ENCODE assay signal across 16 cellular contexts in genomic region chr10:80522756-80523363, GRCh38. TPM values are rescaled to one million over a fixed set of nuclear protein-coding genes. Genes with fewer than 3 reads are reported as not detected.
DNase-seq lines count a peak whose midpoint lies in the region; ATAC-seq and TF ChIP-seq lines count a peak whose summit lies in the region.
"Had no signal": no experiment of that assay in that cellular context is flagged by ENCODE, and none has a peak within 500 bp of the region (broad histone marks: within the 10 kb centered on the region; RNA-seq: fewer than 3 reads in every experiment).

No MANE protein-coding gene starts in this region.

- H3K27me3 Mint-ChIP-seq in activated T-cell treated with anti-CD3 and anti-CD28 coated beads, Interleukin-2, amount 50 U/mL, for 24 hours: no peaks in the 10 kb centered on the region
- no peaks in the 10 kb centered on the region for H3K27me3 Mint-ChIP-seq in activated naive CD8-positive, alpha-beta T cell treated with anti-CD3 and anti-CD28 coated beads, Interleukin-2, amount 50 U/mL, for 24 hours
- peaks cover 12% of the 10 kb centered on the region for H3K27me3 Mint-ChIP-seq in neural progenitor cell (ENCODE audit: insufficient read depth, low read depth)

- H2AFZ ChIP-seq in neuronal stem cell (ENCODE audit: low read length) (no peak overlapping the region), neural progenitor cell (replicated peaks) (no peak overlapping the region)

- no peak overlapping the region for H3K14ac ChIP-seq in neuronal stem cell (ENCODE audit: low read length)

- H2BK120ac ChIP-seq in neuronal stem cell (ENCODE audit: low read depth, low read length): no peak overlapping the region

- H3K27me3 ChIP-seq in neuronal stem cell (ENCODE audit: control insufficient read depth in 3 of 3, insufficient read depth in 3 of 3, low read depth in 1 of 3, low read length in 3 of 3) (no peaks in the 10 kb centered on the region), neural progenitor cell (no peaks in the 10 kb centered on the region)

- no peaks in the 10 kb centered on the region for H4K20me1 ChIP-seq in neural progenitor cell (ENCODE audit: low read depth)

- H2BK12ac ChIP-seq in neuronal stem cell (ENCODE audit: low read length): no peak overlapping the region

- H3K9me3 ChIP-seq in neuronal stem cell (replicated peaks in 1 of 2; ENCODE audit: control insufficient read depth in 2 of 2, insufficient read depth in 1 of 2, low read depth in 1 of 2, low read length in 2 of 2) (peaks cover 0 to 2% of the 10 kb centered on the region in 2 donors), neural progenitor cell (ENCODE audit: low read depth) (no peaks in the 10 kb centered on the region)
- H3K9me3 ChIP-seq: prostate gland, thoracic aorta had no signal

- no peak overlapping the region for H3K4ac ChIP-seq in neuronal stem cell (ENCODE audit: low read length)

- H3K23ac ChIP-seq in neuronal stem cell (ENCODE audit: low read depth, low read length, poor library complexity): peak overlapping the region; percentile 17

- no peak overlapping the region for H3K18ac ChIP-seq in neuronal stem cell (ENCODE audit: low read length)

- H3K27ac ChIP-seq in neuronal stem cell (replicated peaks; ENCODE audit: low read length) (no peak overlapping the region), neural progenitor cell (no peak overlapping the region)
- H3K27ac ChIP-seq: prostate gland, thoracic aorta had no signal

- peaks cover 20 to 49% of the 10 kb centered on the region in 2 donors for H3K36me3 ChIP-seq in neuronal stem cell (replicated peaks in 1 of 2; ENCODE audit: control insufficient read depth in 2 of 2, insufficient read depth in 2 of 2, low read length in 2 of 2)
- no peaks in the 10 kb centered on the region for H3K36me3 ChIP-seq in neural progenitor cell

- H3K9me3 Mint-ChIP-seq in activated T-cell treated with anti-CD3 and anti-CD28 coated beads, Interleukin-2, amount 50 U/mL, for 24 hours: no peaks in the 10 kb centered on the region
- no peaks in the 10 kb centered on the region for H3K9me3 Mint-ChIP-seq in activated naive CD8-positive, alpha-beta T cell treated with anti-CD3 and anti-CD28 coated beads, Interleukin-2, amount 50 U/mL, for 24 hours
- no peaks in the 10 kb centered on the region for H3K9me3 Mint-ChIP-seq in neural progenitor cell
- H3K9me3 Mint-ChIP-seq: IgD-negative memory B cell had no signal

- no peak overlapping the region for H2BK5ac ChIP-seq in neuronal stem cell (ENCODE audit: low read length)

- DNase-seq in activated T-cell treated with anti-CD3 and anti-CD28 coated beads, Interleukin-2, amount 50 U/mL, for 24 hours: no peak
- DNase-seq in activated T-cell treated with anti-CD3 and anti-CD28 coated beads for 4 hours: no peak
- peak; percentile 11 for DNase-seq in NCI-H128 (lab: John Stamatoyannopoulos, UW; ENCODE audit: unreplicated experiment)
- no peak for DNase-seq in activated naive CD8-positive, alpha-beta T cell treated with anti-CD3 and anti-CD28 coated beads, Interleukin-2, amount 50 U/mL, for 24 hours
- no peak for DNase-seq in neuronal stem cell (ENCODE audit: low spot score)
- DNase-seq in AG08396 (ENCODE audit: low spot score): no peak
- DNase-seq in neural progenitor cell (ENCODE audit: low spot score): no peak
- no peak for DNase-seq in NCI-H446 (lab: John Stamatoyannopoulos, UW)
- DNase-seq: islet precursor cell; NCI-H1417 treated with DMSO at 0.1 percent for 48 hours; NCI-H774; RPMI8226; stimulated activated CD4-positive, alpha-beta T cell treated with anti-CD3 and anti-CD28 coated beads, Interleukin-12 subunit alpha, Interleukin-12 subunit beta, amount 100 ng/mL, for 4 hours had no signal

- H3F3A ChIP-seq in neural progenitor cell (ENCODE audit: low read depth): peaks cover 3% of the 10 kb centered on the region

- H3K4me1 Mint-ChIP-seq in activated T-cell treated with anti-CD3 and anti-CD28 coated beads, Interleukin-2, amount 50 U/mL, for 24 hours (ENCODE audit: low read depth): peaks cover 58% of the 10 kb centered on the region
- H3K4me1 Mint-ChIP-seq in activated naive CD8-positive, alpha-beta T cell treated with anti-CD3 and anti-CD28 coated beads, Interleukin-2, amount 50 U/mL, for 24 hours: peaks cover 60% of the 10 kb centered on the region
- H3K4me1 Mint-ChIP-seq in neural progenitor cell: peaks cover 2% of the 10 kb centered on the region

- no peak overlapping the region for H3K4me3 ChIP-seq in neuronal stem cell (ENCODE audit: low read length in 2 of 2)
- H3K4me3 ChIP-seq in neural progenitor cell: no peak overlapping the region
- H3K4me3 ChIP-seq: prostate gland, thoracic aorta had no signal

- ATAC-seq in activated naive CD8-positive, alpha-beta T cell treated with anti-CD3 and anti-CD28 coated beads, Interleukin-2, amount 50 U/mL, for 24 hours: peak; percentile 48

- no peak overlapping the region for H2AK5ac ChIP-seq in neuronal stem cell (ENCODE audit: low read depth, low read length)

- no peak overlapping the region for H4K8ac ChIP-seq in neuronal stem cell (ENCODE audit: low read depth, low read length)

- TF ChIP-seq CTCF in neural progenitor cell (IDR thresholded peaks at IDR 0.05): no peak

- peaks cover 5% of the 10 kb centered on the region for H3K79me1 ChIP-seq in neuronal stem cell (ENCODE audit: low read depth, low read length)

- peaks cover 56% of the 10 kb centered on the region for H3K36me3 Mint-ChIP-seq in activated T-cell treated with anti-CD3 and anti-CD28 coated beads, Interleukin-2, amount 50 U/mL, for 24 hours (ENCODE audit: low read depth)
- peaks cover 6% of the 10 kb centered on the region for H3K36me3 Mint-ChIP-seq in activated naive CD8-positive, alpha-beta T cell treated with anti-CD3 and anti-CD28 coated beads, Interleukin-2, amount 50 U/mL, for 24 hours (ENCODE audit: low read depth)
- H3K36me3 Mint-ChIP-seq in neural progenitor cell: peaks cover 26% of the 10 kb centered on the region

- no peak overlapping the region for H2BK15ac ChIP-seq in neuronal stem cell (ENCODE audit: low read length)

- no peaks in the 10 kb centered on the region for H3K79me2 ChIP-seq in neural progenitor cell (ENCODE audit: low read depth)

- H3K9ac ChIP-seq in neuronal stem cell (ENCODE audit: low read depth, low read length, poor library complexity) (no peak overlapping the region), neural progenitor cell (no peak overlapping the region)

- H3K4me3 Mint-ChIP-seq in activated T-cell treated with anti-CD3 and anti-CD28 coated beads, Interleukin-2, amount 50 U/mL, for 24 hours: no peak overlapping the region
- H3K4me3 Mint-ChIP-seq in activated naive CD8-positive, alpha-beta T cell treated with anti-CD3 and anti-CD28 coated beads, Interleukin-2, amount 50 U/mL, for 24 hours: no peak overlapping the region
- no peak overlapping the region for H3K4me3 Mint-ChIP-seq in neural progenitor cell
- H3K4me3 Mint-ChIP-seq: IgD-negative memory B cell had no signal

- H3K27ac Mint-ChIP-seq in activated T-cell treated with anti-CD3 and anti-CD28 coated beads, Interleukin-2, amount 50 U/mL, for 24 hours: peak overlapping the region; percentile 54
- H3K27ac Mint-ChIP-seq in activated naive CD8-positive, alpha-beta T cell treated with anti-CD3 and anti-CD28 coated beads, Interleukin-2, amount 50 U/mL, for 24 hours: peak overlapping the region; percentile 60
- no peak overlapping the region for H3K27ac Mint-ChIP-seq in neural progenitor cell

- no CpG with 5 or more reads among the region's 8 CpGs for WGBS in neuronal stem cell (ENCODE audit: extremely low coverage in 2 of 2, insufficient read length in 2 of 2, insufficient replicate concordance in 1 of 2), 2 donors

- no peaks in the 10 kb centered on the region for H3K4me1 ChIP-seq in neuronal stem cell (ENCODE audit: control insufficient read depth in 2 of 2, insufficient read depth in 1 of 2, low read depth in 1 of 2, low read length in 2 of 2)
- no peaks in the 10 kb centered on the region for H3K4me1 ChIP-seq in neural progenitor cell
- H3K4me1 ChIP-seq: prostate gland had no signal

- no peak overlapping the region for H4K91ac ChIP-seq in neuronal stem cell (ENCODE audit: low read depth, low read length, poor library complexity)

- H3K4me2 ChIP-seq in neuronal stem cell (ENCODE audit: insufficient read depth, low read length, poor library complexity, severe bottlenecking) (no peak overlapping the region), neural progenitor cell (no peak overlapping the region)

RNA-seq across cellular contexts. Expression of gene SH2D4B, which starts 14.8 kb away (rescaled TPM):
- 0.04 TPM for polyA plus RNA-seq in neuronal stem cell (2013, experiment 1 of 2)
- polyA plus RNA-seq in neuronal stem cell (2013, experiment 2 of 2): 0.04 TPM
- 0.06 and 0.11 TPM in 2 replicates for total RNA-seq in neural progenitor cell (ENCODE audit: low replicate concordance)
- polyA plus RNA-seq: IgD-negative memory B cell had no signal
